9 cellular contexts compared by ENCODE assay signal in the genomic region with DNA sequence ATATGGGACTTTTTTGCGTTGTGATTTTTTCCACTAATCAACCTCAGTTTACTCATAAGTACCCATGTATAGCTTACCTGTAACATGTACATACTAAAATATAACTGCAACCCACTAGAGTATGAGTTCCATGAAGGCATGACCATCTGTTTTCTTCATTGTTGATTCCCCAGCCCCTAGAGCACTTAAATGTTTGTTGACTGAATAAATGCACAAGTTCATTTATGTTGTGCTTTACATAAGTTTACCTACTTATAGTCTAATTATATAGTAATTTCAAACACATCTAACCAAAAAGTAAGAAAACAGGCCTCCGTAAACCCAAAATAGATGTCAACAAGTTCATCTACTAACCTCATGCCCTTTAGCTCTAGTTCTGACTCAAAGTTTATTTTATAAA. TPM values are rescaled to one million over a fixed set of nuclear protein-coding genes. Genes with fewer than 3 reads are reported as not detected.
"Had no signal": no experiment of that assay in that cellular context is flagged by ENCODE, and none has a peak within 500 bp of the region (broad histone marks: within the 10 kb centered on the region; RNA-seq: fewer than 3 reads in every experiment).

No MANE protein-coding gene starts in this region.

- H3K4me3 ChIP-seq: GM12878 had no signal

- DNase-seq: GDM1, GF-D8 had no signal

- ATAC-seq: GM12878 had no signal

- FAIRE-seq: G401.6, GM12878, GM12891, GM12892, GM18507, GM19239 had no signal

RNA-seq across cellular contexts. Expression of a gene that starts 34.7 kb away (rescaled TPM):
- total RNA-seq: G401 had no signal
